Comparison of ENCODE assay signal across 8 cellular contexts in the genomic region with DNA sequence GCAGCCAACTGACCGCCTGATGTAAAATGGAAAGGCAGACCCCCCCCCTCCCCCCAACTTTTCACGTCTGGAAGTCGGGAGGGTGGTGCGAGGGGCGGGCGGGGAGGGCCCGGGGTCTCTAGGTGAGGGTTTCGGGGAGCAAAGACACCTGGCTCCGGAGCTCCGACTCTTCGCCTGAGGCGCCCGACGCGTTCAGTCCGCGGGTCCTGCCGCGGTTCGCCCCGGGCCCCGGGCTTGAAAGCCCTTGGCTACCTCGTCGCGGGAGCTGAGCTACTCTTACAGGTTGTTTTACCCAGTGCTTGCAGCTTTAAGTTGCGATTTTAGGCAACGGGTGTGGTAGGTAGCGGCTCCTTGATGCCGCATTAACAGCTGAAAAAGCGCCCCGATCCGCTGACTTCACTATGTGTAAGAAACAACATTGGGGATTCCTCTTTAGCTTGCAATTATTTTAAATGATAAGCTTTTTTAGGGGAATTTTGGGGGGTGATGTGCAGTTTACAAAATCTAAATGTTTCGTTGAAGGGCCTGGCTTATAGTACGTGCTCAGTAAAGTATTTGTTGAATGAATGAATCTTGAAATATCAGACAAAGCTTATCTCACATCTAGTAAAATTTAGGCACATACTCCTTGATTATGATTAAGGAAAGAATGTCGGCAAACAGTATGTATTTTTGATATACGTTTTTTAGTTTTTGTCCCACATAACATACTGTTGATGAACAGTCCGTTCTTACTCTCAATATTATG. TPM values are rescaled to one million over a fixed set of nuclear protein-coding genes. Genes with fewer than 3 reads are reported as not detected.
DNase-seq lines count a peak whose midpoint lies in the region; ATAC-seq and TF ChIP-seq lines count a peak whose summit lies in the region.

No MANE protein-coding gene starts in this region.

- DNase-seq in AG08396 (ENCODE audit: low spot score) (peak; percentile 24), epithelial cell of esophagus (ENCODE audit: low read depth) (peak; percentile 52), myocyte (ENCODE audit: low read depth) (peak; percentile 46), tibial nerve (ENCODE audit: low spot score in 2 of 2) (no peak), GM19238 (ENCODE audit: insufficient read length, low spot score) (no peak)
- peak; percentile 58 for DNase-seq in activated CD4-positive, alpha-beta memory T cell treated with anti-CD3 and anti-CD28 coated beads, Interleukin-2, amount 10 ng/mL, durations not matched to agents 7 days and 5 days

- peak overlapping the region; percentile 93 for H3K4me3 Mint-ChIP-seq in activated CD4-positive, alpha-beta memory T cell treated with anti-CD3 and anti-CD28 coated beads, Interleukin-2, amount 10 ng/mL, durations not matched to agents 7 days and 5 days

- TF ChIP-seq POLR2A in tibial nerve (IDR thresholded peaks at IDR 0.05), result no peak

- TF ChIP-seq CTCF in epithelial cell of esophagus (IDR thresholded peaks at IDR 0.05; ENCODE audit: insufficient read depth, low read depth, low read length, missing control alignments), result no peak
- no peak for TF ChIP-seq CTCF in tibial nerve (IDR thresholded peaks at IDR 0.05)

- CTCF ChIA-PET in activated CD4-positive, alpha-beta memory T cell treated with anti-CD3 and anti-CD28 coated beads, Interleukin-2, amount 10 ng/mL, durations not matched to agents 7 days and 5 days (lab: Charles Lee), result interaction anchor here (0.7 to 7.5 kb wide), 19 partner anchors 9 to 188 kb away, joined by 3 to 88 read pairs (median 4); a partner anchor contains a TSS

- H3K36me3 Mint-ChIP-seq in activated CD4-positive, alpha-beta memory T cell treated with anti-CD3 and anti-CD28 coated beads, Interleukin-2, amount 10 ng/mL, durations not matched to agents 7 days and 5 days (ENCODE audit: low read depth), result peaks cover 50% of the 10 kb centered on the region

- TF ChIP-seq EP300 in tibial nerve (IDR thresholded peaks at IDR 0.05), result no peak

- H3K27me3 Mint-ChIP-seq in activated CD4-positive, alpha-beta memory T cell treated with anti-CD3 and anti-CD28 coated beads, Interleukin-2, amount 10 ng/mL, durations not matched to agents 7 days and 5 days, result no peaks in the 10 kb centered on the region

- H3K9me3 ChIP-seq in KOPT-K1 (ENCODE audit: insufficient read depth, low read length, poor library complexity, severe bottlenecking) (no peaks in the 10 kb centered on the region), tibial nerve (no peaks in the 10 kb centered on the region)

- no peaks in the 10 kb centered on the region for H3K9me3 Mint-ChIP-seq in activated CD4-positive, alpha-beta memory T cell treated with anti-CD3 and anti-CD28 coated beads, Interleukin-2, amount 10 ng/mL, durations not matched to agents 7 days and 5 days

- peaks cover 0 to 46% (median 10%) of the 10 kb centered on the region in 4 donors for H3K4me1 ChIP-seq in tibial nerve

- H3K27ac Mint-ChIP-seq in activated CD4-positive, alpha-beta memory T cell treated with anti-CD3 and anti-CD28 coated beads, Interleukin-2, amount 10 ng/mL, durations not matched to agents 7 days and 5 days, result peak overlapping the region; percentile 90

- peak; percentile 5 for ATAC-seq in GM18867 (IDR thresholded peaks at IDR 0.05; ENCODE audit: unreplicated experiment)

- peaks cover 51% of the 10 kb centered on the region for H3K4me1 Mint-ChIP-seq in activated CD4-positive, alpha-beta memory T cell treated with anti-CD3 and anti-CD28 coated beads, Interleukin-2, amount 10 ng/mL, durations not matched to agents 7 days and 5 days

- peaks cover 8% of the 10 kb centered on the region; the same call in 1 of the 2 replicates for H3K36me3 ChIP-seq in KOPT-K1 (ENCODE audit: insufficient read depth, low read length)
- H3K36me3 ChIP-seq in tibial nerve, result no peaks in the 10 kb centered on the region

- H3K27me3 ChIP-seq in tibial nerve, result no peaks in the 10 kb centered on the region

- H3K27ac ChIP-seq in KOPT-K1 (ENCODE audit: low read depth, low read length, poor library complexity, severe bottlenecking) (peak overlapping the region; percentile 99), tibial nerve (peak overlapping the region; percentile 80 to 98 (median 93))

- 3 to 6% methylated on average over 15 to 36 of the region's 37 CpGs for WGBS in tibial nerve, 2 donors

- H3K4me3 ChIP-seq in epithelial cell of esophagus (ENCODE audit: low read length) (peak overlapping the region; percentile 89), tibial nerve (peak overlapping the region; percentile 70 to 100 (median 92))

- POLR2A ChIA-PET in activated CD4-positive, alpha-beta memory T cell treated with anti-CD3 and anti-CD28 coated beads, Interleukin-2, amount 10 ng/mL, durations not matched to agents 7 days and 5 days (lab: Charles Lee), result interaction anchor here (0.6 to 15.7 kb wide), 44 partner anchors 9 to 371 kb away, joined by 3 to 572 read pairs (median 7); a partner anchor contains a TSS

RNA-seq across cellular contexts. Expression of a gene that starts 0.8 kb away (rescaled TPM):
- 100 to 1,000 TPM; 163 to 166 TPM for total RNA-seq in activated CD4-positive, alpha-beta memory T cell treated with anti-CD3 and anti-CD28 coated beads, Interleukin-2, amount 10 ng/mL, durations not matched to agents 7 days and 5 days
- total RNA-seq in myocyte, result 37.4 and 44.4 TPM in 2 replicates
- 13.1 TPM for polyA plus RNA-seq in myocyte (2012)
- 10 to 100 TPM; 23.1 to 31.8 (median 28.0) TPM for total RNA-seq in tibial nerve

Comparison
In these comparisons a context has a peak if more than half of its experiments do, and no peak if none do; other contexts are left out.
1. DNase-seq: peak in AG08396 (single experiment), activated CD4-positive, alpha-beta memory T cell treated with anti-CD3 and anti-CD28 coated beads, Interleukin-2, amount 10 ng/mL, durations not matched to agents 7 days and 5 days (single experiment), epithelial cell of esophagus (single experiment) and myocyte (single experiment); none in tibial nerve (0 of 2) and GM19238 (single experiment).